ENCODE assay signal across 21 cellular contexts in the genomic region with DNA sequence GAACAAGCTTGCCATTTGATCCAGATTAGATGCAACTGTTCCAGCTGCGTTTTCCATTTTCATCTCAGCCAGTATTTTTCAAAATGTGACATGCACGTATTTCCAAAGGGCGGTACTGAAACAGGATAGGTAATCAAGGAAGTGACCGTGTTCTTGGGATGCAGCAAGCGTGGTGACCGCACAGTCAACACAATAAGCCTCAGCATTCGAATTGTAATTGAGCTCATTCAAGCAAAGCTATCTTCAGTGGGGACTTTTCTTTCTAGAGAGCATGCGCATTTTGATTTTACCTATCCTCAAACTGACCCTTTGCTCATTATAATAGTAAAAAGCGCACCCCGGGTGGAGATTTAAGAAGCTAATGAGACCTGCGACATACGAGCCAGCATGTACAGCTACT. TPM values are rescaled to one million over a fixed set of nuclear protein-coding genes. Genes with fewer than 3 reads are reported as not detected.
DNase-seq lines count a peak whose midpoint lies in the region; ATAC-seq, FAIRE-seq and TF ChIP-seq lines count a peak whose summit lies in the region.
"Had no signal": no experiment of that assay in that cellular context is flagged by ENCODE, and none has a peak within 500 bp of the region (broad histone marks: within the 10 kb centered on the region; RNA-seq: fewer than 3 reads in every experiment).

No MANE protein-coding gene starts in this region.

- peak; percentile 75; the same call in 1 of the 2 replicates for TF ChIP-seq EP300 in Ishikawa (IDR thresholded peaks at IDR 0.05; ENCODE audit: borderline replicate concordance)
- no peak for TF ChIP-seq EP300 in H1 (IDR thresholded peaks at IDR 0.05; ENCODE audit: borderline replicate concordance in 1 of 2, low read depth in 2 of 2, low read length in 2 of 2)

- H3K27me3 ChIP-seq in H7 (ENCODE audit: control insufficient read depth, insufficient read depth, low read length) (no peaks in the 10 kb centered on the region), H1 (replicated peaks in 1 of 4; ENCODE audit: control insufficient read depth in 3 of 4, extremely low read depth in 1 of 4, insufficient read depth in 3 of 4, low read length in 3 of 4) (no peaks in the 10 kb centered on the region; a peak in 1 of 7 replicates)
- H3K27me3 ChIP-seq: BE2C had no signal

- no peak overlapping the region; the same call in 1 of the 2 replicates for H2BK12ac ChIP-seq in H1 (ENCODE audit: low read depth, low read length)

- H3K4me2 ChIP-seq in H1 (ENCODE audit: insufficient read depth in 1 of 2, low read depth in 2 of 2, low read length in 2 of 2) = peak overlapping the region in 1 of 2 experiments; percentile 22; a peak in 1 of 4 replicates
- H3K4me2 ChIP-seq: A549 had no signal

- no peaks in the 10 kb centered on the region for H3K23me2 ChIP-seq in H1 (ENCODE audit: low read depth, low read length)

- H2BK15ac ChIP-seq in H1 (ENCODE audit: low read length) = no peak overlapping the region

- no peak overlapping the region for H2BK120ac ChIP-seq in H1 (replicated peaks; ENCODE audit: low read depth, low read length)

- H2AK5ac ChIP-seq in H1 (ENCODE audit: low read depth, low read length) = no peak overlapping the region

- peaks cover 0 to 6% (median 0%) of the 10 kb centered on the region in 5 donors for H3K27me3 Mint-ChIP-seq in naive thymus-derived CD8-positive, alpha-beta T cell
- H3K27me3 Mint-ChIP-seq: CD4-positive, alpha-beta memory T cell had no signal

- H4K5ac ChIP-seq in H1 (ENCODE audit: insufficient read length, low read depth, low read length) = no peak overlapping the region

- no peak overlapping the region for H3K56ac ChIP-seq in H1 (replicated peaks; ENCODE audit: insufficient read length, low read depth, low read length)

- H3K18ac ChIP-seq in H1 (ENCODE audit: extremely low read depth, low read length) = no peak overlapping the region

- no peaks in the 10 kb centered on the region for H3K36me3 Mint-ChIP-seq in naive thymus-derived CD8-positive, alpha-beta T cell
- H3K36me3 Mint-ChIP-seq: CD4-positive, alpha-beta memory T cell had no signal

- no peak overlapping the region for H2BK5ac ChIP-seq in H1 (ENCODE audit: low read depth, low read length)

- H3K4me3 ChIP-seq in H7 (ENCODE audit: insufficient read depth, low read depth, low read length) (no peak overlapping the region), H1 (ENCODE audit: extremely low read depth in 1 of 4, insufficient read depth in 2 of 4, low read depth in 3 of 4, low read length in 4 of 4) (no peak overlapping the region)
- H3K4me3 ChIP-seq: A549 had no signal

- no peaks in the 10 kb centered on the region for H3K36me3 ChIP-seq in H7 (replicated peaks; ENCODE audit: control insufficient read depth, insufficient read depth, low read length)
- no peaks in the 10 kb centered on the region for H3K36me3 ChIP-seq in H1 (ENCODE audit: control insufficient read depth in 2 of 4, insufficient read depth in 4 of 4, low read length in 3 of 4)
- H3K36me3 ChIP-seq: BE2C had no signal

- H3K9me3 Mint-ChIP-seq in naive thymus-derived CD8-positive, alpha-beta T cell = no peaks in the 10 kb centered on the region
- H3K9me3 Mint-ChIP-seq: CD4-positive, alpha-beta memory T cell had no signal

- 49% methylated on average over 12 of the region's 12 CpGs; no CpG with 5 or more reads in 1 of the 2 experiments for WGBS in H1 (ENCODE audit: extremely low coverage in 1 of 2, insufficient coverage in 1 of 2, insufficient read length in 1 of 2, insufficient replicate concordance in 2 of 2, low coverage in 1 of 2, low lambda C conversion rate in 2 of 2, missing lambda C conversion rate in 1 of 2), 2 experiments

- no peak overlapping the region for H4K91ac ChIP-seq in H1 (replicated peaks; ENCODE audit: insufficient read length, low read length)

- peak; percentile 13 for FAIRE-seq in H1 (lab: Jason Lieb, UNC)
- FAIRE-seq: A549, G401.6, GM12891 had no signal

- no peak for TF ChIP-seq CTCF in H1 (IDR thresholded peaks at IDR 0.05; ENCODE audit: control extremely low read depth in 1 of 3, insufficient read depth in 1 of 3, low read depth in 1 of 3, low read length in 3 of 3)

- no peaks in the 10 kb centered on the region for H3K9me3 ChIP-seq in H1 (ENCODE audit: insufficient read depth in 2 of 2, low read depth in 1 of 2, low read length in 1 of 2)
- H3K9me3 ChIP-seq: A549, BE2C had no signal

- H3K4me1 ChIP-seq in H1 (replicated peaks in 1 of 4; ENCODE audit: control insufficient read depth in 3 of 4, insufficient read depth in 4 of 4, low read length in 3 of 4) = peaks cover 0 to 12% (median 4%) of the 10 kb centered on the region in 4 experiments; a peak in 5 of 7 replicates
- H3K4me1 ChIP-seq: BE2C had no signal

- H3K4ac ChIP-seq in H1 (replicated peaks; ENCODE audit: insufficient read length, low read depth, low read length) = no peak overlapping the region

- no peak for TF ChIP-seq RAD21 in Ishikawa (IDR thresholded peaks at IDR 0.05; ENCODE audit: low read depth)
- TF ChIP-seq RAD21 in H1 (IDR thresholded peaks at IDR 0.05 in 1 of 2, conservative IDR thresholded peaks at IDR 0.05 in 1 of 2; ENCODE audit: low read depth in 2 of 2, low read length in 2 of 2) = no peak

- H3K27ac Mint-ChIP-seq in naive thymus-derived CD8-positive, alpha-beta T cell = no peak overlapping the region
- H3K27ac Mint-ChIP-seq: CD4-positive, alpha-beta memory T cell had no signal

- H3K4me3 Mint-ChIP-seq in naive thymus-derived CD8-positive, alpha-beta T cell = no peak overlapping the region
- H3K4me3 Mint-ChIP-seq: CD4-positive, alpha-beta memory T cell had no signal

- DNase-seq in H7 = peak; percentile 59
- DNase-seq in H1 (ENCODE audit: low read depth in 1 of 2, low spot score in 2 of 2) = no peak
- DNase-seq in mesenteric fat pad (ENCODE audit: low spot score) = peak; percentile 28
- no peak for DNase-seq in naive thymus-derived CD8-positive, alpha-beta T cell
- DNase-seq in NCI-H526 (lab: John Stamatoyannopoulos, UW) = no peak
- no peak for DNase-seq in HuH-7 (ENCODE audit: low spot score)
- no peak for DNase-seq in UCSD-AML1 (lab: John Stamatoyannopoulos, UW; ENCODE audit: unreplicated experiment)
- DNase-seq: BE2C; CD4-positive, alpha-beta memory T cell; DMS79; EL; GOT3; KBM-7 had no signal

- H3K79me1 ChIP-seq in H1 (ENCODE audit: low read depth, low read length) = no peaks in the 10 kb centered on the region

- H3K27ac ChIP-seq in H1 (ENCODE audit: low read depth, low read length) = no peak overlapping the region
- H3K27ac ChIP-seq: A549, C4-2B had no signal

- H3K23ac ChIP-seq in H1 (ENCODE audit: insufficient read length) = no peak overlapping the region

- H3K79me2 ChIP-seq in H1 (ENCODE audit: control insufficient read depth in 1 of 2, insufficient read depth in 2 of 2, low read length in 2 of 2) = no peaks in the 10 kb centered on the region

- POLR2A ChIA-PET in H1 (lab: Charles Lee; ENCODE audit: partially characterized antibody) = interaction anchor here (1.0 to 1.7 kb wide), 4 partner anchors 10 to 37 kb away, joined by 3 to 7 read pairs (median 4); no protein-coding TSS in a partner anchor
- POLR2A ChIA-PET in naive thymus-derived CD8-positive, alpha-beta T cell (lab: Charles Lee) = no interaction called here

- no peak for TF ChIP-seq POLR2A in H1 (IDR thresholded peaks at IDR 0.05; ENCODE audit: control extremely low read depth in 1 of 2, low read depth in 2 of 2, low read length in 2 of 2)

- H3K4me1 Mint-ChIP-seq in naive thymus-derived CD8-positive, alpha-beta T cell = peaks cover 0 to 2% (median under 1%) of the 10 kb centered on the region in 4 donors
- H3K4me1 Mint-ChIP-seq: CD4-positive, alpha-beta memory T cell had no signal

- H4K20me1 ChIP-seq in H1 (replicated peaks in 1 of 2; ENCODE audit: control insufficient read depth in 1 of 2, insufficient read depth in 2 of 2, low read length in 2 of 2) = no peaks in the 10 kb centered on the region

- H2BK20ac ChIP-seq in H1 (ENCODE audit: low read length) = no peak overlapping the region

- CTCF ChIA-PET in H1 (lab: Charles Lee; ENCODE audit: partially characterized antibody) = interaction anchor here (0.6 to 8.3 kb wide), 19 partner anchors 9 to 481 kb away, joined by 3 to 88 read pairs (median 4); no protein-coding TSS in a partner anchor

- H3K14ac ChIP-seq in H1 (ENCODE audit: insufficient read length) = no peak overlapping the region

- H3K9ac ChIP-seq in H1 (replicated peaks in 1 of 4; ENCODE audit: extremely low read depth in 1 of 4, low read depth in 3 of 4, low read length in 3 of 4) = no peak overlapping the region

- H2AFZ ChIP-seq in H1 (ENCODE audit: low read length) = no peak overlapping the region

- no peak for ATAC-seq in naive thymus-derived CD8-positive, alpha-beta T cell
- ATAC-seq: A549, HCT116 had no signal

- no peak overlapping the region for H4K8ac ChIP-seq in H1 (ENCODE audit: extremely low read depth, insufficient read depth, low read length)

TF ChIP-seq in H1, 55 proteins besides CTCF, POLR2A, EP300 and RAD21 (continues in another document):
- TF ChIP-seq BRCA1 (IDR thresholded peaks at IDR 0.05; ENCODE audit: low read depth, low read length) = no peak

RNA-seq across cellular contexts. Expression of a gene that starts 3.4 kb away (rescaled TPM):
- total RNA-seq in H7 (2014; rRNA removed; shearing (Covaris generic)) = 0.15 and 0.69 TPM in 2 replicates
- total RNA-seq in H1 (2021; fragmentation: NEBNext Ultra II Directional; extraction: Animal tissue kit (Norgen Biotek cat#: 25700)) = 0.15 TPM in 1 of 2 replicates, not detected in the other
- 0.15 and 0.20 TPM in 2 replicates for polyA plus RNA-seq in H1 (2011; rRNA removed)
- 0.06 TPM for polyA plus RNA-seq in H1 (2011; cell fraction: cytosol; rRNA removed)
- polyA plus RNA-seq in H1 (2011; cell fraction: nucleus; rRNA removed) = 0.19 TPM
- polyA plus RNA-seq in H1 (2012, experiment 1 of 2) = 0.28 to 0.85 TPM (median 0.65 TPM) in 4 replicates
- 0.07 TPM for polyA plus RNA-seq in H1 (2012, experiment 2 of 2)
- polyA plus RNA-seq in H1 (2013, experiment 1 of 2) = 0.12 TPM
- polyA plus RNA-seq in H1 (2013, experiment 2 of 2) = 0.06 TPM
- polyA minus RNA-seq in H1 (2011; rRNA and poly(A)+ RNA removed) = 0.06 and 0.07 TPM in 2 replicates
- polyA minus RNA-seq in H1 (2011; cell fraction: cytosol; rRNA and poly(A)+ RNA removed) = not detected
- polyA minus RNA-seq in H1 (2011; cell fraction: nucleus; rRNA and poly(A)+ RNA removed) = not detected
- total RNA-seq in mesenteric fat pad = not detected
- total RNA-seq in naive thymus-derived CD8-positive, alpha-beta T cell = not detected
- polyA plus RNA-seq in naive thymus-derived CD8-positive, alpha-beta T cell = not detected
- total RNA-seq: CD4-positive, alpha-beta memory T cell; HT1080 had no signal
- polyA plus RNA-seq: AG04450; CD4-positive, alpha-beta memory T cell had no signal

RNA-seq across cellular contexts. Expression of a gene that starts 31.5 kb away (rescaled TPM):
- total RNA-seq in H7 (2014; rRNA removed; shearing (Covaris generic)) = 0.21 and 0.89 TPM in 2 replicates
- 0.56 and 0.75 TPM in 2 replicates for total RNA-seq in H1 (2021; fragmentation: NEBNext Ultra II Directional; extraction: Animal tissue kit (Norgen Biotek cat#: 25700))
- polyA plus RNA-seq in H1 (2011; rRNA removed) = 2.1 and 3.2 TPM in 2 replicates
- 1.2 TPM for polyA plus RNA-seq in H1 (2011; cell fraction: cytosol; rRNA removed)
- 2.3 TPM for polyA plus RNA-seq in H1 (2011; cell fraction: nucleus; rRNA removed)
- 1.1 to 3.0 TPM (median 2.2 TPM) in 4 replicates for polyA plus RNA-seq in H1 (2012, experiment 1 of 2)
- 1.0 TPM for polyA plus RNA-seq in H1 (2012, experiment 2 of 2)
- 1.4 TPM for polyA plus RNA-seq in H1 (2013, experiment 1 of 2)
- polyA plus RNA-seq in H1 (2013, experiment 2 of 2) = 1.1 TPM
- polyA minus RNA-seq in H1 (2011; rRNA and poly(A)+ RNA removed) = 0.44 and 0.57 TPM in 2 replicates
- polyA minus RNA-seq in H1 (2011; cell fraction: cytosol; rRNA and poly(A)+ RNA removed) = 0.88 TPM
- 0.70 TPM for polyA minus RNA-seq in H1 (2011; cell fraction: nucleus; rRNA and poly(A)+ RNA removed)
- not detected for total RNA-seq in mesenteric fat pad
- not detected for total RNA-seq in naive thymus-derived CD8-positive, alpha-beta T cell
- polyA plus RNA-seq in naive thymus-derived CD8-positive, alpha-beta T cell = not detected
- total RNA-seq: CD4-positive, alpha-beta memory T cell; HT1080 had no signal
- polyA plus RNA-seq: AG04450; CD4-positive, alpha-beta memory T cell had no signal

Comparison
In these comparisons a context has a peak if more than half of its experiments do, and no peak if none do; other contexts are left out.
1. DNase-seq: peak in H7 (single experiment) and mesenteric fat pad (single experiment); none in H1 (0 of 2), naive thymus-derived CD8-positive, alpha-beta T cell (0 of 10), NCI-H526 (0 of 2), HuH-7 (single experiment) and UCSD-AML1 (single experiment).